Comparison of ENCODE assay signal across 17 cellular contexts in the genomic region with DNA sequence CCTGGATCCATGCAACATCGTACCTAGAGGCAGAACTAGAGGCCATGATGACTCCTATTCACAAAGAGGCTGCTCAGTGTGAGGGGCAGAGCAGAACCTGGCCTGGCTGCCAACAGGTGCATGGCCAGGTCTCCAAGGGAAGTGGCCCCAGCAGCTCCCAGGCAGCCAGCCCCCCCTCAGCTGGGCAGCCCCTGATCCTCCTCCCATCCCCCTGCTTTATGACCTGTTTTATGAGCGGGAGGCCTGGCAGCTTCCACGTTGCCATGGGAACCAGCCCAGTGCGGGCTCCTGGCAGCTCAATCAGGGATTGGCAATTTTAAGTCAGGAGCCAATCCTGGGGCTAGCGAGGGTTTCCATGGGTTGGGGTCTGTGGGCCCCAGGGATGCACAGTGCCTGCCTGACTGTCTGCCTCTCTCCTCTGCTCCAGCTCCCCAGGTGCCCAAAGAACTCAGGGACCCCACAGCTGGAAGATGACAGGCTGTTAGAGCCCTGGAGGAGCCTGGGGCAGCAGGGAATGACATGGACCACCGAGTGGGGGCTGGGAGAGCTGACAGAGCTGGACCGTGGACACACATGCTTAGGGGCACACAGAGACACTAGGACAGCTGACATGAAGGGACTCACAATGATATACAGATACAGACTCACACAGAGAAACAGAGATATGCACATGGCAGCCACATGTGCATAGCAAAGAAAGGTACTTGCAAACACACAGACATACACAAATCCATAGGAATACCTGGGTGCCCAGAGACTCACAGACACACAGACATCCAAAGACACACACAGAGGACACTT. TPM values are rescaled to one million over a fixed set of nuclear protein-coding genes. Genes with fewer than 3 reads are reported as not detected.
DNase-seq lines count a peak whose midpoint lies in the region; ATAC-seq and TF ChIP-seq lines count a peak whose summit lies in the region.
"Had no signal": no experiment of that assay in that cellular context is flagged by ENCODE, and none has a peak within 500 bp of the region (broad histone marks: within the 10 kb centered on the region; RNA-seq: fewer than 3 reads in every experiment).

No MANE protein-coding gene starts in this region.

- H3K27me3 Mint-ChIP-seq in natural killer cell treated with Interleukin-12 subunit alpha and Interleukin-12 subunit beta and Interleukin-15 and Interleukin-18, amount 100 ng/mL, for 72 hours: peaks cover 4 to 28% of the 10 kb centered on the region in 2 donors

- no peaks in the 10 kb centered on the region for H3K27me3 ChIP-seq in smooth muscle cell (ENCODE audit: low read depth)
- H3K27me3 ChIP-seq in ovary: no peaks in the 10 kb centered on the region
- H3K27me3 ChIP-seq in right cardiac atrium (ENCODE audit: control insufficient read depth, insufficient read depth): no peaks in the 10 kb centered on the region
- H3K27me3 ChIP-seq: transverse colon had no signal

- DNase-seq in NCI-H1092 (lab: John Stamatoyannopoulos, UW) (peak; percentile 25), iPS-NIHi11 (ENCODE audit: low spot score) (peak; percentile 45), smooth muscle cell (lab: John Stamatoyannopoulos, UW; ENCODE audit: unreplicated experiment) (no peak), ovary (no peak), right cardiac atrium (no peak), middle frontal gyrus (ENCODE audit: extremely low spot score, low spot score) (no peak)
- DNase-seq in natural killer cell treated with Interleukin-12 subunit alpha and Interleukin-12 subunit beta and Interleukin-15 and Interleukin-18, amount 100 ng/mL, for 72 hours (ENCODE audit: low spot score): no peak
- DNase-seq: activated CD4-positive, alpha-beta memory T cell treated with anti-CD3 and anti-CD28 coated beads, Interleukin-2, amount 10 ng/mL, durations not matched to agents 7 days and 5 days; EL; foreskin fibroblast; midbrain; stimulated activated CD4-positive, alpha-beta T cell treated with anti-CD3 and anti-CD28 coated beads, Interleukin-2, amount 100 ng/mL, for 24 hours; stimulated activated CD8-positive, alpha-beta memory T cell treated with anti-CD3 and anti-CD28 coated beads, Interleukin-4, amount 100 ng/mL, for 48 hours; transverse colon had no signal

- H3F3A ChIP-seq in smooth muscle cell (ENCODE audit: low read depth): no peaks in the 10 kb centered on the region

- H3K36me3 Mint-ChIP-seq in natural killer cell treated with Interleukin-12 subunit alpha and Interleukin-12 subunit beta and Interleukin-15 and Interleukin-18, amount 100 ng/mL, for 72 hours: no peaks in the 10 kb centered on the region

- H3K4me1 ChIP-seq in smooth muscle cell (ENCODE audit: low read depth) (peaks cover 7% of the 10 kb centered on the region), ovary (ENCODE audit: insufficient read depth) (no peaks in the 10 kb centered on the region), right cardiac atrium (ENCODE audit: control insufficient read depth, insufficient read depth, low read length) (peaks cover 2% of the 10 kb centered on the region)

- H3K79me2 ChIP-seq in smooth muscle cell (ENCODE audit: low read depth): no peaks in the 10 kb centered on the region

- no peak overlapping the region for H3K9ac ChIP-seq in smooth muscle cell (ENCODE audit: low read depth)

- H3K4me3 ChIP-seq in smooth muscle cell (no peak overlapping the region), ovary (no peak overlapping the region), right cardiac atrium (ENCODE audit: low read length) (no peak overlapping the region)
- H3K4me3 ChIP-seq: GM12878, transverse colon had no signal

- ATAC-seq in natural killer cell treated with Interleukin-12 subunit alpha and Interleukin-12 subunit beta and Interleukin-15 and Interleukin-18, amount 100 ng/mL, for 72 hours: no peak
- ATAC-seq in right cardiac atrium: no peak
- ATAC-seq: GM12878 had no signal

- TF ChIP-seq CTCF in VCaP (conservative IDR thresholded peaks at IDR 0.05) (no peak), smooth muscle cell (IDR thresholded peaks at IDR 0.05; ENCODE audit: borderline replicate concordance, insufficient read depth, poor library complexity, severe bottlenecking) (no peak), ovary (IDR thresholded peaks at IDR 0.05) (no peak)

- peak overlapping the region; percentile 56 for H3K27ac ChIP-seq in VCaP
- peak overlapping the region; percentile 62 for H3K27ac ChIP-seq in smooth muscle cell (ENCODE audit: low read depth)
- no peak overlapping the region for H3K27ac ChIP-seq in ovary
- no peak overlapping the region for H3K27ac ChIP-seq in right cardiac atrium (ENCODE audit: low read length)

- intact Hi-C loops in ovary (cut with DNase I): no loop called here
- intact Hi-C loops in right cardiac atrium (cut with DNase I): no loop called here

- H3K9me3 ChIP-seq in smooth muscle cell (replicated peaks; ENCODE audit: low read depth) (no peaks in the 10 kb centered on the region), ovary (no peaks in the 10 kb centered on the region), right cardiac atrium (ENCODE audit: control insufficient read depth, low read length) (no peaks in the 10 kb centered on the region)
- H3K9me3 ChIP-seq: transverse colon had no signal

- H3K4me2 ChIP-seq in smooth muscle cell: no peak overlapping the region

- no peak for TF ChIP-seq POLR2A in ovary (IDR thresholded peaks at IDR 0.05)

- no peaks in the 10 kb centered on the region for H4K20me1 ChIP-seq in smooth muscle cell (ENCODE audit: low read depth)

- no peak for TF ChIP-seq EP300 in ovary (IDR thresholded peaks at IDR 0.05)

- H3K4me3 Mint-ChIP-seq in natural killer cell treated with Interleukin-12 subunit alpha and Interleukin-12 subunit beta and Interleukin-15 and Interleukin-18, amount 100 ng/mL, for 72 hours: no peak overlapping the region
- H3K4me3 Mint-ChIP-seq: activated CD4-positive, alpha-beta memory T cell treated with anti-CD3 and anti-CD28 coated beads, Interleukin-2, amount 10 ng/mL, durations not matched to agents 7 days and 5 days had no signal

- no peak overlapping the region for H3K27ac Mint-ChIP-seq in natural killer cell treated with Interleukin-12 subunit alpha and Interleukin-12 subunit beta and Interleukin-15 and Interleukin-18, amount 100 ng/mL, for 72 hours
- H3K27ac Mint-ChIP-seq: activated CD4-positive, alpha-beta memory T cell treated with anti-CD3 and anti-CD28 coated beads, Interleukin-2, amount 10 ng/mL, durations not matched to agents 7 days and 5 days; activated T-helper 2 cell treated with anti-CD3 and anti-CD28 coated beads, Interferon-gamma antibody, Interleukin-2, Interleukin-4, amounts not matched to agents 10 μg/mL and 5 μg/mL and 100 μg/mL, durations not matched to agents 14 hours and 24 hours and 36 hours had no signal

- no peak overlapping the region for H2AFZ ChIP-seq in smooth muscle cell (ENCODE audit: low read depth)

- H3K9me3 Mint-ChIP-seq in natural killer cell treated with Interleukin-12 subunit alpha and Interleukin-12 subunit beta and Interleukin-15 and Interleukin-18, amount 100 ng/mL, for 72 hours: no peaks in the 10 kb centered on the region
- H3K9me3 Mint-ChIP-seq: activated CD4-positive, alpha-beta memory T cell treated with anti-CD3 and anti-CD28 coated beads, Interleukin-2, amount 10 ng/mL, durations not matched to agents 7 days and 5 days; activated T-helper 2 cell treated with anti-CD3 and anti-CD28 coated beads, Interferon-gamma antibody, Interleukin-2, Interleukin-4, amounts not matched to agents 10 μg/mL and 5 μg/mL and 100 μg/mL, durations not matched to agents 14 hours and 24 hours and 36 hours had no signal

- WGBS in smooth muscle cell (ENCODE audit: low lambda C conversion rate): 40% methylated on average over 7 of the region's 7 CpGs
- 13 to 24% (median 18%) methylated on average over 7 of the region's 7 CpGs for WGBS in ovary, 3 donors
- 62% methylated on average over 7 of the region's 7 CpGs for WGBS in right cardiac atrium

- H3K36me3 ChIP-seq in smooth muscle cell (ENCODE audit: low read depth): no peaks in the 10 kb centered on the region
- H3K36me3 ChIP-seq in ovary: no peaks in the 10 kb centered on the region
- H3K36me3 ChIP-seq: transverse colon had no signal

- no peaks in the 10 kb centered on the region for H3K4me1 Mint-ChIP-seq in natural killer cell treated with Interleukin-12 subunit alpha and Interleukin-12 subunit beta and Interleukin-15 and Interleukin-18, amount 100 ng/mL, for 72 hours (ENCODE audit: low read depth in 2 of 2)
- H3K4me1 Mint-ChIP-seq: activated CD4-positive, alpha-beta memory T cell treated with anti-CD3 and anti-CD28 coated beads, Interleukin-2, amount 10 ng/mL, durations not matched to agents 7 days and 5 days had no signal

RNA-seq across cellular contexts. Expression of a gene that starts 56.5 kb away (rescaled TPM):
- total RNA-seq in smooth muscle cell (6.8 and 8.3 TPM in 2 replicates), ovary (10 to 100 TPM; 20.0 to 45.6 (median 28.7) TPM), right cardiac atrium (10 to 100 TPM; 28.1 to 45.2 (median 34.7) TPM)
- polyA plus RNA-seq in smooth muscle cell (12.3 and 14.5 TPM in 2 replicates), ovary (10 to 100 TPM; 15.7 to 26.6 TPM), right cardiac atrium (19.5 TPM)
- total RNA-seq in natural killer cell treated with Interleukin-12 subunit alpha and Interleukin-12 subunit beta and Interleukin-15 and Interleukin-18, amount 100 ng/mL, for 72 hours: 1 to 10 TPM in 1 of 2 donors, under 1 TPM in 1; 0.14 to 1.0 TPM
- total RNA-seq: activated CD4-positive, alpha-beta memory T cell treated with anti-CD3 and anti-CD28 coated beads, Interleukin-2, amount 10 ng/mL, durations not matched to agents 7 days and 5 days; activated T-helper 2 cell treated with anti-CD3 and anti-CD28 coated beads, Interferon-gamma antibody, Interleukin-2, Interleukin-4, amounts not matched to agents 10 μg/mL and 5 μg/mL and 100 μg/mL, durations not matched to agents 14 hours and 24 hours and 36 hours had no signal

Comparison
In these comparisons a context has a peak if more than half of its experiments do, and no peak if none do; other contexts are left out.
1. DNase-seq: peak in NCI-H1092 (single experiment) and iPS-NIHi11 (single experiment); none in smooth muscle cell (single experiment), natural killer cell treated with Interleukin-12 subunit alpha and Interleukin-12 subunit beta and Interleukin-15 and Interleukin-18, amount 100 ng/mL, for 72 hours (single experiment), ovary (0 of 5), right cardiac atrium (0 of 3) and middle frontal gyrus (single experiment).
2. H3K27ac ChIP-seq: peak in VCaP (single experiment) and smooth muscle cell (single experiment); none in ovary (0 of 2) and right cardiac atrium (single experiment).